In genomic region chr1:43507296-43508295, GRCh38 we compare ENCODE assay signal across 25 cellular contexts. TPM values are rescaled to one million over a fixed set of nuclear protein-coding genes. Genes with fewer than 3 reads are reported as not detected.
DNase-seq lines count a peak whose midpoint lies in the region; ATAC-seq, FAIRE-seq and TF ChIP-seq lines count a peak whose summit lies in the region.
"Had no signal": no experiment of that assay in that cellular context is flagged by ENCODE, and none has a peak within 500 bp of the region (broad histone marks: within the 10 kb centered on the region; RNA-seq: fewer than 3 reads in every experiment).

No MANE protein-coding gene starts in this region.

- no peaks in the 10 kb centered on the region for H3K4me1 ChIP-seq in right atrium auricular region
- H3K4me1 ChIP-seq in right cardiac atrium (ENCODE audit: control insufficient read depth, insufficient read depth, low read length): no peaks in the 10 kb centered on the region
- H3K4me1 ChIP-seq in esophagus muscularis mucosa: no peaks in the 10 kb centered on the region
- H3K4me1 ChIP-seq: BE2C had no signal

- CTCF ChIA-PET in activated naive CD4-positive, alpha-beta T cell treated with anti-CD3 and anti-CD28 coated beads, Interleukin-2, amount 10 ng/mL, durations not matched to agents 7 days and 5 days (lab: Charles Lee): no interaction called here

- no peaks in the 10 kb centered on the region for H3K9me3 ChIP-seq in right atrium auricular region
- no peaks in the 10 kb centered on the region for H3K9me3 ChIP-seq in right cardiac atrium (ENCODE audit: control insufficient read depth, low read length)
- no peaks in the 10 kb centered on the region for H3K9me3 ChIP-seq in esophagus muscularis mucosa
- H3K9me3 ChIP-seq: BE2C, SK-N-SH had no signal

- intact Hi-C loops in right cardiac atrium (cut with DNase I) (no loop called here), esophagus muscularis mucosa (cut with DNase I) (no loop called here)

- H3K27me3 ChIP-seq in right atrium auricular region: no peaks in the 10 kb centered on the region
- no peaks in the 10 kb centered on the region for H3K27me3 ChIP-seq in right cardiac atrium (ENCODE audit: control insufficient read depth, insufficient read depth)
- peaks cover 0 to 8% (median 0%) of the 10 kb centered on the region in 4 donors for H3K27me3 ChIP-seq in esophagus muscularis mucosa
- H3K27me3 ChIP-seq: BE2C had no signal

- no peak for FAIRE-seq in GM19239 (lab: Jason Lieb, UNC)

- H3K4me3 ChIP-seq in right atrium auricular region: no peak overlapping the region
- no peak overlapping the region for H3K4me3 ChIP-seq in right cardiac atrium (ENCODE audit: low read length)
- H3K4me3 ChIP-seq in esophagus muscularis mucosa: no peak overlapping the region

- no peaks in the 10 kb centered on the region for H3K36me3 Mint-ChIP-seq in activated naive CD4-positive, alpha-beta T cell treated with anti-CD3 and anti-CD28 coated beads, Interleukin-2, amount 10 ng/mL, durations not matched to agents 7 days and 5 days
- H3K36me3 Mint-ChIP-seq: CD14-positive monocyte had no signal

- H3K27ac Mint-ChIP-seq in activated naive CD4-positive, alpha-beta T cell treated with anti-CD3 and anti-CD28 coated beads, Interleukin-2, amount 10 ng/mL, durations not matched to agents 7 days and 5 days: no peak overlapping the region
- H3K27ac Mint-ChIP-seq: CD14-positive monocyte; CD8-positive, alpha-beta memory T cell had no signal

- DNase-seq in right atrium auricular region (ENCODE audit: low spot score) (peak; percentile 5), right cardiac atrium (no peak), NCI-H524 (lab: John Stamatoyannopoulos, UW) (peak; percentile 90 to 98), esophagus muscularis mucosa (ENCODE audit: extremely low spot score) (peak; percentile 74), GM19238 (ENCODE audit: insufficient read length, low spot score) (no peak), GM19239 (ENCODE audit: insufficient read length, low spot score) (no peak), activated gamma-delta T cell (lab: John Stamatoyannopoulos, UW) (no peak)
- DNase-seq in activated naive CD4-positive, alpha-beta T cell treated with anti-CD3 and anti-CD28 coated beads, Interleukin-2, amount 10 ng/mL, durations not matched to agents 7 days and 5 days: no peak
- DNase-seq: 8988T; ACHN; BE2C; CD8-positive, alpha-beta memory T cell; DMS153; DND-41; GOT3; HCEC 1CT; Karpas-422; NCI-H1092 treated with DMSO at 0.1 percent for 48 hours; NCI-H1436; NCI-H2029; NCI-H2227 treated with DMSO at 0.1 percent for 48 hours; SK-N-SH; SW 1271 had no signal

- H3K36me3 ChIP-seq in right atrium auricular region (no peaks in the 10 kb centered on the region), esophagus muscularis mucosa (no peaks in the 10 kb centered on the region)
- H3K36me3 ChIP-seq: BE2C had no signal

- no peaks in the 10 kb centered on the region for H3K4me1 Mint-ChIP-seq in activated naive CD4-positive, alpha-beta T cell treated with anti-CD3 and anti-CD28 coated beads, Interleukin-2, amount 10 ng/mL, durations not matched to agents 7 days and 5 days
- H3K4me1 Mint-ChIP-seq: CD14-positive monocyte; CD8-positive, alpha-beta memory T cell had no signal

- no peak for TF ChIP-seq POLR2A in esophagus muscularis mucosa (IDR thresholded peaks at IDR 0.05; ENCODE audit: low read depth)

- no peak overlapping the region for H3K27ac ChIP-seq in right atrium auricular region
- no peak overlapping the region for H3K27ac ChIP-seq in right cardiac atrium (ENCODE audit: low read length)
- no peak overlapping the region for H3K27ac ChIP-seq in esophagus muscularis mucosa (replicated peaks in 1 of 4)
- H3K27ac ChIP-seq: HL-60 had no signal

- no peak for TF ChIP-seq EP300 in esophagus muscularis mucosa (IDR thresholded peaks at IDR 0.05)

- H3K27me3 Mint-ChIP-seq in activated naive CD4-positive, alpha-beta T cell treated with anti-CD3 and anti-CD28 coated beads, Interleukin-2, amount 10 ng/mL, durations not matched to agents 7 days and 5 days: peaks cover 13% of the 10 kb centered on the region

- no peak for ATAC-seq in right cardiac atrium

- TF ChIP-seq CTCF in right atrium auricular region (IDR thresholded peaks at IDR 0.05) (no peak), esophagus muscularis mucosa (IDR thresholded peaks at IDR 0.05) (no peak)

- H3K4me3 Mint-ChIP-seq in activated naive CD4-positive, alpha-beta T cell treated with anti-CD3 and anti-CD28 coated beads, Interleukin-2, amount 10 ng/mL, durations not matched to agents 7 days and 5 days: no peak overlapping the region
- H3K4me3 Mint-ChIP-seq: CD14-positive monocyte; CD8-positive, alpha-beta memory T cell had no signal

- no peaks in the 10 kb centered on the region for H3K9me3 Mint-ChIP-seq in activated naive CD4-positive, alpha-beta T cell treated with anti-CD3 and anti-CD28 coated beads, Interleukin-2, amount 10 ng/mL, durations not matched to agents 7 days and 5 days

- 80% methylated on average over 5 of the region's 5 CpGs for WGBS in right cardiac atrium
- WGBS in esophagus muscularis mucosa: 83% methylated on average over 5 of the region's 5 CpGs

RNA-seq across cellular contexts. Expression of gene PTPRF, which starts 23.1 kb away (rescaled TPM):
- total RNA-seq in right atrium auricular region (10 to 100 TPM in 1 of 2 donors, 1 to 10 TPM in 1; 7.4 to 27.7 TPM), right cardiac atrium (10 to 100 TPM; 11.1 to 19.7 (median 12.7) TPM), esophagus muscularis mucosa (10 to 100 TPM; 33.8 to 84.2 (median 53.7) TPM)
- polyA plus RNA-seq in right cardiac atrium: 5.1 TPM
- polyA plus RNA-seq: CD14-positive monocyte; CD8-positive, alpha-beta memory T cell had no signal

RNA-seq across cellular contexts. Expression of gene HYI, which starts 53.9 kb away (rescaled TPM):
- total RNA-seq in right atrium auricular region (10 to 100 TPM; 17.3 to 23.0 TPM), right cardiac atrium (10 to 100 TPM; 26.9 to 33.1 (median 31.6) TPM), esophagus muscularis mucosa (10 to 100 TPM; 36.3 to 60.5 (median 50.6) TPM)
- 31.1 TPM for polyA plus RNA-seq in right cardiac atrium

Comparison
In these comparisons a context has a peak if more than half of its experiments do, and no peak if none do; other contexts are left out.
1. DNase-seq: peak in right atrium auricular region (single experiment), NCI-H524 (2 of 2) and esophagus muscularis mucosa (single experiment); none in right cardiac atrium (0 of 3), GM19238 (single experiment), GM19239 (single experiment), activated naive CD4-positive, alpha-beta T cell treated with anti-CD3 and anti-CD28 coated beads, Interleukin-2, amount 10 ng/mL, durations not matched to agents 7 days and 5 days (single experiment) and activated gamma-delta T cell (single experiment).